In genomic region chr21:34693192-34693810, GRCh38 we compare ENCODE assay signal across 8 cellular contexts. TPM values are rescaled to one million over a fixed set of nuclear protein-coding genes. Genes with fewer than 3 reads are reported as not detected.
DNase-seq lines count a peak whose midpoint lies in the region; ATAC-seq and TF ChIP-seq lines count a peak whose summit lies in the region.

No MANE protein-coding gene starts in this region.

- H3K36me3 Mint-ChIP-seq in activated CD8-positive, alpha-beta T cell treated with anti-CD3 and anti-CD28 coated beads, Interleukin-2, amount 10 ng/mL, durations not matched to agents 7 days and 5 days (ENCODE audit: low read depth): no peaks in the 10 kb centered on the region

- H3K4me1 Mint-ChIP-seq in activated CD8-positive, alpha-beta T cell treated with anti-CD3 and anti-CD28 coated beads, Interleukin-2, amount 10 ng/mL, durations not matched to agents 7 days and 5 days (ENCODE audit: low read depth): peaks cover 5% of the 10 kb centered on the region

- no peaks in the 10 kb centered on the region for H3K9me3 ChIP-seq in HAP-1

- in situ Hi-C loops in HAP-1 (cut with MboI; ENCODE audit: low sequenced_read_pairs): no loop called here

- no peaks in the 10 kb centered on the region for H3K36me3 ChIP-seq in HAP-1 (replicated peaks)

- DNase-seq in COLO668 (lab: John Stamatoyannopoulos, UW; ENCODE audit: unreplicated experiment) (peak; percentile 40), HAP-1 (ENCODE audit: low spot score in 2 of 2) (peak; percentile 55 to 57), NCI-H524 treated with DMSO at 0.1 percent for 48 hours (lab: John Stamatoyannopoulos, UW) (peak; percentile 2), foreskin fibroblast (peak; percentile 44 to 83), pons (ENCODE audit: low spot score) (peak; percentile 35)
- DNase-seq in activated CD8-positive, alpha-beta T cell treated with anti-CD3 and anti-CD28 coated beads, Interleukin-2, amount 10 ng/mL, durations not matched to agents 7 days and 5 days: peak; percentile 65

- CTCF ChIA-PET in activated CD8-positive, alpha-beta T cell treated with anti-CD3 and anti-CD28 coated beads, Interleukin-2, amount 10 ng/mL, durations not matched to agents 7 days and 5 days (lab: Charles Lee): interaction anchor here (0.6 to 2.2 kb wide), 33 partner anchors 9 to 1335 kb away, joined by 3 to 17 read pairs (median 4); no protein-coding TSS in a partner anchor

- peaks cover 18% of the 10 kb centered on the region for H3K27me3 Mint-ChIP-seq in activated CD8-positive, alpha-beta T cell treated with anti-CD3 and anti-CD28 coated beads, Interleukin-2, amount 10 ng/mL, durations not matched to agents 7 days and 5 days (ENCODE audit: low read depth)

- H3K4me1 ChIP-seq in HAP-1: peaks cover 8% of the 10 kb centered on the region; the same call in 1 of the 2 replicates

- no peak overlapping the region for H3K4me3 Mint-ChIP-seq in activated CD8-positive, alpha-beta T cell treated with anti-CD3 and anti-CD28 coated beads, Interleukin-2, amount 10 ng/mL, durations not matched to agents 7 days and 5 days

- POLR2A ChIA-PET in activated CD8-positive, alpha-beta T cell treated with anti-CD3 and anti-CD28 coated beads, Interleukin-2, amount 10 ng/mL, durations not matched to agents 7 days and 5 days (lab: Charles Lee): interaction anchor here (0.7 kb wide), 1 partner anchor 1624 kb away, joined by 3 read pairs; no protein-coding TSS in a partner anchor

- H3K9me3 Mint-ChIP-seq in activated CD8-positive, alpha-beta T cell treated with anti-CD3 and anti-CD28 coated beads, Interleukin-2, amount 10 ng/mL, durations not matched to agents 7 days and 5 days (ENCODE audit: insufficient read depth): no peaks in the 10 kb centered on the region

- ATAC-seq in activated CD8-positive, alpha-beta T cell treated with anti-CD3 and anti-CD28 coated beads, Interleukin-2, amount 10 ng/mL, durations not matched to agents 7 days and 5 days: peak; percentile 30
- no peak for ATAC-seq in GM19452 (IDR thresholded peaks at IDR 0.05; ENCODE audit: unreplicated experiment)
- no peak for ATAC-seq in GM21381 (IDR thresholded peaks at IDR 0.05; ENCODE audit: unreplicated experiment)

- no peaks in the 10 kb centered on the region for H3K27me3 ChIP-seq in HAP-1 (ENCODE audit: low read depth)

- H3K27ac Mint-ChIP-seq in activated CD8-positive, alpha-beta T cell treated with anti-CD3 and anti-CD28 coated beads, Interleukin-2, amount 10 ng/mL, durations not matched to agents 7 days and 5 days: no peak overlapping the region

- no peak overlapping the region for H3K4me3 ChIP-seq in HAP-1
- H3K4me3 ChIP-seq in foreskin fibroblast (ENCODE audit: low read depth in 1 of 2, low read length in 2 of 2): no peak overlapping the region

- TF ChIP-seq CTCF in foreskin fibroblast (IDR thresholded peaks at IDR 0.05; ENCODE audit: low read depth, low read length): peak; percentile 76

RNA-seq across cellular contexts. Expression of gene CLIC6, which starts 24.5 kb away (rescaled TPM):
- under 1 TPM; 0.08 to 0.21 TPM for total RNA-seq in activated CD8-positive, alpha-beta T cell treated with anti-CD3 and anti-CD28 coated beads, Interleukin-2, amount 10 ng/mL, durations not matched to agents 7 days and 5 days

Comparison
In these comparisons a context has a peak if more than half of its experiments do, and no peak if none do; other contexts are left out.
1. DNase-seq: peak in every context shown above with its lines; median percentile 65 in activated CD8-positive, alpha-beta T cell treated with anti-CD3 and anti-CD28 coated beads, Interleukin-2, amount 10 ng/mL, durations not matched to agents 7 days and 5 days; 64 in foreskin fibroblast; 56 in HAP-1; 40 in COLO668; 35 in pons; 2 in NCI-H524 treated with DMSO at 0.1 percent for 48 hours.